Comparison of ENCODE assay signal across 7 cellular contexts in the genomic region with DNA sequence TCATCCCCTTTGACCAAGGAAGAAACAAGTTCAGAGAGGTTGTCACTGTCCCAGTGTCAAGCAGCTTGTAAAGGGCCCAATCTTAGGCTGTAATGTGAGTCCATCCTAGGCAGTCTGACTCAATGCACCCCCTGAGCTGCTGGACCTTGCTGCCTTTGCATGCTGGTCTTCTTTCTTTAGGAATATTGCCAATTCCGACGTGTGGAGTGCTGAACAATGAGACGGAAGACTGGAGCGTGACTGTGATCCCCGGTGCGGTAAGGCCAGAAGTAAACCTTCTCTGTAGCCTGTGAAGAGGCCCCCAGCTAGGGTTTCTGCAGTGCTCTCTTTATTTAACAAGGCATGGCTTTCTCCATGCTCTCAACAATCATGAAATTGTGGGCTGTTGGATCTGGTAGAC. TPM values are rescaled to one million over a fixed set of nuclear protein-coding genes. Genes with fewer than 3 reads are reported as not detected.
A peak's percentile ranks its signal among the peaks of the same experiment; 100 is the strongest.
DNase-seq lines count a peak whose midpoint lies in the region; FAIRE-seq and TF ChIP-seq lines count a peak whose summit lies in the region.
"Had no signal": no experiment of that assay in that cellular context is flagged by ENCODE, and none has a peak within 500 bp of the region (broad histone marks: within the 10 kb centered on the region; RNA-seq: fewer than 3 reads in every experiment).

No MANE protein-coding gene starts in this region.

- peak overlapping the region; percentile 91 to 96 (median 94) for H3K4me3 Mint-ChIP-seq in brain
- H3K4me3 Mint-ChIP-seq in osteocyte (ENCODE audit: unreplicated experiment): peak overlapping the region; percentile 87

- peaks cover 0 to 2% (median 0%) of the 10 kb centered on the region in 5 experiments for H3K9me3 Mint-ChIP-seq in brain
- no peaks in the 10 kb centered on the region for H3K9me3 Mint-ChIP-seq in osteocyte (ENCODE audit: unreplicated experiment)

- peak overlapping the region in 4 of 5 experiments; percentile 48 to 92 (median 59) for H3K27ac Mint-ChIP-seq in brain
- peak overlapping the region; percentile 28 for H3K27ac Mint-ChIP-seq in osteocyte (ENCODE audit: unreplicated experiment)

- H3K4me3 ChIP-seq in HFF-Myc (replicated peaks; ENCODE audit: low read depth, low read length): peak overlapping the region; percentile 85

- no peak for FAIRE-seq in GM19239 (lab: Jason Lieb, UNC)

- TF ChIP-seq CTCF in HFF-Myc (IDR thresholded peaks at IDR 0.05; ENCODE audit: low read depth, low read length, missing control alignments): no peak
- no peak for TF ChIP-seq CTCF in brain (conservative IDR thresholded peaks at IDR 0.05)
- no peak for TF ChIP-seq CTCF in osteocyte (IDR thresholded peaks at IDR 0.05)

- DNase-seq in HFF-Myc (ENCODE audit: extremely low read depth, low read depth): no peak
- no peak for DNase-seq in osteocyte (ENCODE audit: extremely low spot score, unreplicated experiment)
- DNase-seq in HK-2 (ENCODE audit: unreplicated experiment): no peak
- DNase-seq in GM19239 (ENCODE audit: insufficient read length, low spot score): no peak
- no peak for DNase-seq in cortex of kidney (lab: John Stamatoyannopoulos, UW)
- DNase-seq: activated effector memory CD4-positive, alpha-beta T cell treated with Interleukin-2 at 50 U/mL for 16 hours had no signal

- H3K36me3 Mint-ChIP-seq in brain (peaks cover 30% of the 10 kb centered on the region), osteocyte (ENCODE audit: unreplicated experiment) (peaks cover 8% of the 10 kb centered on the region)

- H3K27me3 Mint-ChIP-seq in brain (peaks cover 6% of the 10 kb centered on the region), osteocyte (ENCODE audit: unreplicated experiment) (no peaks in the 10 kb centered on the region)

- H3K4me1 Mint-ChIP-seq in brain (peaks cover 29% of the 10 kb centered on the region), osteocyte (ENCODE audit: unreplicated experiment) (peaks cover 18% of the 10 kb centered on the region)

RNA-seq across cellular contexts. Expression of a gene that starts 1.0 kb away (rescaled TPM):
- polyA plus RNA-seq in brain (ENCODE audit: insufficient read depth, low read depth, low replicate concordance): 7.5 TPM
- total RNA-seq in osteocyte: 12.8 and 13.7 TPM in 2 replicates

RNA-seq across cellular contexts. Expression of a gene that starts 38.2 kb away (rescaled TPM):
- 14.1 TPM for polyA plus RNA-seq in brain (ENCODE audit: insufficient read depth, low read depth, low replicate concordance)
- total RNA-seq in osteocyte: 29.5 and 29.7 TPM in 2 replicates

RNA-seq across cellular contexts. Expression of a gene that starts 38.4 kb away (rescaled TPM):
- polyA plus RNA-seq in brain (ENCODE audit: insufficient read depth, low read depth, low replicate concordance): 36.4 TPM
- total RNA-seq in osteocyte: 45.8 and 47.6 TPM in 2 replicates

RNA-seq across cellular contexts. Expression of a gene that starts 40.3 kb away (rescaled TPM):
- 7.0 TPM for polyA plus RNA-seq in brain (ENCODE audit: insufficient read depth, low read depth, low replicate concordance)
- total RNA-seq in osteocyte: 31.8 and 33.9 TPM in 2 replicates
